In genomic region chr9:99595796-99596195, GRCh38 we compare ENCODE assay signal across 1 cellular context.
TF ChIP-seq lines count a peak whose summit lies in the region.

No MANE protein-coding gene starts in this region.

TF ChIP-seq in WTC11, 78 proteins besides CTCF, POLR2A, EP300 and RAD21 (continued from another document):
- TF ChIP-seq ZNF425 (CRISPR knock-in tag; conservative IDR thresholded peaks at IDR 0.05) (no peak), ATF2 (CRISPR knock-in tag; IDR thresholded peaks at IDR 0.05; ENCODE audit: borderline replicate concordance, low read depth) (no peak)
TF ChIP-seq in WTC11: peak in this region for 0.
